ENCODE assay signal across 2 cellular contexts in the genomic region with DNA sequence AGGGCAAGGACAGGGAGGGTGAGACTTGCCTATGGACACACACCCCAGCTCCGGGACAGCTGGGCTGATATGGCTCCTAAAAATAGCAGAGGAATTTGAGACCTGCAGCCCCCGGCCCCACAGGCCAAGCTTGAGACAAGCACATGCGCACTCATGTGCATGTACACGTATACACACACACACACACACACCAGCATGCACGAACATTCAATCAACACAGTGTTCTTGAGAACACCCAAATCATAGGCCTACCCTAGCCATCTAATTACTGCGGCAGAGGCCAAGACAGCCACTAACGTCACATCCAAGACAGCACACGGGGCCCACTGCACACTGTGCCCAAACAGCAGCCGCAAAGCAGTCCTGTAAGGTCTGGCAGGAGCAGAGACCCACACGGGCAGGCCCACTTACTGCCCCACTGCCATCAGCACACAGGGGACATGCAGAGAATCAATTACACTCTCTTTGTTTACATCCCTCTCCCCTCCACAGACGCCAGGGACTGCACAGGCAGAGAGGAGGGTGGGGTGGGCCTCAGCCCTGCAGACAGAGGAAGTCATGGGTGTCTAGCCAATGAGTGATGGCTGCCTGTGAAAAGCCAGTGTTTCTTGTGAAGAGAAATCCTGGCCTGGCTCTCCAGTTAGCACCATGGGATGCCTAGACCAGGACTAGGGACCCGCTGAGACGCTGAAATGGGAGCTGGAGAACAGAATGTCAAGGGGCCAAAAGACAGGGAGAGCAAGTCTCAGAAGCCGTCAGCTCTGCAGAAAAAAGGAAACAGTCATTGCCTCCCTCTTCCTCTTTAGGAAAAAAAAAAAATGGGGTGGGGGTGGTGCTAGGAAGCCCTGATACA.
A peak's percentile ranks its signal among the peaks of the same experiment; 100 is the strongest.
TF ChIP-seq lines count a peak whose summit lies in the region.

No MANE protein-coding gene starts in this region.

TF ChIP-seq in SK-N-SH treated with all-trans-retinoic acid at 6 μM for 48 hours, 23 proteins besides CTCF, POLR2A, EP300 and RAD21 (continued from another document):
- TF ChIP-seq, protein P1, sequence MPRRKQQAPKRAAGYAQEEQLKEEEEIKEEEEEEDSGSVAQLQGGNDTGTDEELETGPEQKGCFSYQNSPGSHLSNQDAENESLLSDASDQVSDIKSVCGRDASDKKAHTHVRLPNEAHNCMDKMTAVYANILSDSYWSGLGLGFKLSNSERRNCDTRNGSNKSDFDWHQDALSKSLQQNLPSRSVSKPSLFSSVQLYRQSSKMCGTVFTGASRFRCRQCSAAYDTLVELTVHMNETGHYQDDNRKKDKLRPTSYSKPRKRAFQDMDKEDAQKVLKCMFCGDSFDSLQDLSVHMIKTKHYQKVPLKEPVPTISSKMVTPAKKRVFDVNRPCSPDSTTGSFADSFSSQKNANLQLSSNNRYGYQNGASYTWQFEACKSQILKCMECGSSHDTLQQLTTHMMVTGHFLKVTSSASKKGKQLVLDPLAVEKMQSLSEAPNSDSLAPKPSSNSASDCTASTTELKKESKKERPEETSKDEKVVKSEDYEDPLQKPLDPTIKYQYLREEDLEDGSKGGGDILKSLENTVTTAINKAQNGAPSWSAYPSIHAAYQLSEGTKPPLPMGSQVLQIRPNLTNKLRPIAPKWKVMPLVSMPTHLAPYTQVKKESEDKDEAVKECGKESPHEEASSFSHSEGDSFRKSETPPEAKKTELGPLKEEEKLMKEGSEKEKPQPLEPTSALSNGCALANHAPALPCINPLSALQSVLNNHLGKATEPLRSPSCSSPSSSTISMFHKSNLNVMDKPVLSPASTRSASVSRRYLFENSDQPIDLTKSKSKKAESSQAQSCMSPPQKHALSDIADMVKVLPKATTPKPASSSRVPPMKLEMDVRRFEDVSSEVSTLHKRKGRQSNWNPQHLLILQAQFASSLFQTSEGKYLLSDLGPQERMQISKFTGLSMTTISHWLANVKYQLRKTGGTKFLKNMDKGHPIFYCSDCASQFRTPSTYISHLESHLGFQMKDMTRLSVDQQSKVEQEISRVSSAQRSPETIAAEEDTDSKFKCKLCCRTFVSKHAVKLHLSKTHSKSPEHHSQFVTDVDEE (CRISPR knock-in tag; IDR thresholded peaks at IDR 0.05), result no peak
- TF ChIP-seq TOX (CRISPR knock-in tag; IDR thresholded peaks at IDR 0.05; ENCODE audit: borderline replicate concordance) (no peak), POU6F1 (CRISPR knock-in tag; IDR thresholded peaks at IDR 0.05; ENCODE audit: borderline replicate concordance, low read depth) (no peak), ZNF8 (CRISPR knock-in tag; IDR thresholded peaks at IDR 0.05) (no peak), ESRRG (CRISPR knock-in tag; IDR thresholded peaks at IDR 0.05) (no peak), PPARA (CRISPR knock-in tag; IDR thresholded peaks at IDR 0.05; ENCODE audit: borderline replicate concordance) (no peak)
TF ChIP-seq in SK-N-SH treated with all-trans-retinoic acid at 6 μM for 48 hours: peak in this region for 0.

TF ChIP-seq in K562, 482 proteins besides CTCF, POLR2A, EP300 and RAD21 (continued from another document and continues in another):
- no peak for TF ChIP-seq TFE3 (CRISPR knock-in tag; IDR thresholded peaks at IDR 0.05)
- no peak for TF ChIP-seq E2F3 (CRISPR knock-in tag; IDR thresholded peaks at IDR 0.05)
- TF ChIP-seq, protein P2, sequence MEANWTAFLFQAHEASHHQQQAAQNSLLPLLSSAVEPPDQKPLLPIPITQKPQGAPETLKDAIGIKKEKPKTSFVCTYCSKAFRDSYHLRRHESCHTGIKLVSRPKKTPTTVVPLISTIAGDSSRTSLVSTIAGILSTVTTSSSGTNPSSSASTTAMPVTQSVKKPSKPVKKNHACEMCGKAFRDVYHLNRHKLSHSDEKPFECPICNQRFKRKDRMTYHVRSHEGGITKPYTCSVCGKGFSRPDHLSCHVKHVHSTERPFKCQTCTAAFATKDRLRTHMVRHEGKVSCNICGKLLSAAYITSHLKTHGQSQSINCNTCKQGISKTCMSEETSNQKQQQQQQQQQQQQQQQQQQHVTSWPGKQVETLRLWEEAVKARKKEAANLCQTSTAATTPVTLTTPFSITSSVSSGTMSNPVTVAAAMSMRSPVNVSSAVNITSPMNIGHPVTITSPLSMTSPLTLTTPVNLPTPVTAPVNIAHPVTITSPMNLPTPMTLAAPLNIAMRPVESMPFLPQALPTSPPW (CRISPR knock-in tag; IDR thresholded peaks at IDR 0.05), result 0 out of 2 replicates have a peak, but pooled peaks have one; percentile 34
- no peak for TF ChIP-seq NR3C1 (CRISPR knock-in tag; IDR thresholded peaks at IDR 0.05)
- no peak for TF ChIP-seq ZBTB5 (IDR thresholded peaks at IDR 0.05)
- no peak for TF ChIP-seq RAD51 (IDR thresholded peaks at IDR 0.05; ENCODE audit: borderline replicate concordance, low read depth)
- TF ChIP-seq, protein P3, sequence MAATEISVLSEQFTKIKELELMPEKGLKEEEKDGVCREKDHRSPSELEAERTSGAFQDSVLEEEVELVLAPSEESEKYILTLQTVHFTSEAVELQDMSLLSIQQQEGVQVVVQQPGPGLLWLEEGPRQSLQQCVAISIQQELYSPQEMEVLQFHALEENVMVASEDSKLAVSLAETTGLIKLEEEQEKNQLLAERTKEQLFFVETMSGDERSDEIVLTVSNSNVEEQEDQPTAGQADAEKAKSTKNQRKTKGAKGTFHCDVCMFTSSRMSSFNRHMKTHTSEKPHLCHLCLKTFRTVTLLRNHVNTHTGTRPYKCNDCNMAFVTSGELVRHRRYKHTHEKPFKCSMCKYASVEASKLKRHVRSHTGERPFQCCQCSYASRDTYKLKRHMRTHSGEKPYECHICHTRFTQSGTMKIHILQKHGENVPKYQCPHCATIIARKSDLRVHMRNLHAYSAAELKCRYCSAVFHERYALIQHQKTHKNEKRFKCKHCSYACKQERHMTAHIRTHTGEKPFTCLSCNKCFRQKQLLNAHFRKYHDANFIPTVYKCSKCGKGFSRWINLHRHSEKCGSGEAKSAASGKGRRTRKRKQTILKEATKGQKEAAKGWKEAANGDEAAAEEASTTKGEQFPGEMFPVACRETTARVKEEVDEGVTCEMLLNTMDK (IDR thresholded peaks at IDR 0.05; ENCODE audit: borderline replicate concordance, insufficient read depth, low read depth, low read length, poor library complexity, severe bottlenecking), result no peak
- TF ChIP-seq ZNF57 (CRISPR knock-in tag; IDR thresholded peaks at IDR 0.05), result no peak
- no peak for TF ChIP-seq MTF1 (CRISPR knock-in tag; IDR thresholded peaks at IDR 0.05; ENCODE audit: borderline replicate concordance)
- TF ChIP-seq BRCA1 (IDR thresholded peaks at IDR 0.05), result no peak
- TF ChIP-seq BRCA1 (CRISPR knock-in tag; IDR thresholded peaks at IDR 0.05), result no peak
- TF ChIP-seq BDP1 (IDR thresholded peaks at IDR 0.05; ENCODE audit: insufficient read depth, insufficient read length), result no peak
- TF ChIP-seq ETV6 (IDR thresholded peaks at IDR 0.05; ENCODE audit: borderline replicate concordance in 1 of 2, low read depth in 2 of 2, low read length in 1 of 2), result no peak
- no peak for TF ChIP-seq ETV6 (CRISPR knock-in tag; IDR thresholded peaks at IDR 0.05; ENCODE audit: borderline replicate concordance)
- no peak for TF ChIP-seq RFX5 (IDR thresholded peaks at IDR 0.05; ENCODE audit: low read depth, low read length)
- TF ChIP-seq, protein P4, sequence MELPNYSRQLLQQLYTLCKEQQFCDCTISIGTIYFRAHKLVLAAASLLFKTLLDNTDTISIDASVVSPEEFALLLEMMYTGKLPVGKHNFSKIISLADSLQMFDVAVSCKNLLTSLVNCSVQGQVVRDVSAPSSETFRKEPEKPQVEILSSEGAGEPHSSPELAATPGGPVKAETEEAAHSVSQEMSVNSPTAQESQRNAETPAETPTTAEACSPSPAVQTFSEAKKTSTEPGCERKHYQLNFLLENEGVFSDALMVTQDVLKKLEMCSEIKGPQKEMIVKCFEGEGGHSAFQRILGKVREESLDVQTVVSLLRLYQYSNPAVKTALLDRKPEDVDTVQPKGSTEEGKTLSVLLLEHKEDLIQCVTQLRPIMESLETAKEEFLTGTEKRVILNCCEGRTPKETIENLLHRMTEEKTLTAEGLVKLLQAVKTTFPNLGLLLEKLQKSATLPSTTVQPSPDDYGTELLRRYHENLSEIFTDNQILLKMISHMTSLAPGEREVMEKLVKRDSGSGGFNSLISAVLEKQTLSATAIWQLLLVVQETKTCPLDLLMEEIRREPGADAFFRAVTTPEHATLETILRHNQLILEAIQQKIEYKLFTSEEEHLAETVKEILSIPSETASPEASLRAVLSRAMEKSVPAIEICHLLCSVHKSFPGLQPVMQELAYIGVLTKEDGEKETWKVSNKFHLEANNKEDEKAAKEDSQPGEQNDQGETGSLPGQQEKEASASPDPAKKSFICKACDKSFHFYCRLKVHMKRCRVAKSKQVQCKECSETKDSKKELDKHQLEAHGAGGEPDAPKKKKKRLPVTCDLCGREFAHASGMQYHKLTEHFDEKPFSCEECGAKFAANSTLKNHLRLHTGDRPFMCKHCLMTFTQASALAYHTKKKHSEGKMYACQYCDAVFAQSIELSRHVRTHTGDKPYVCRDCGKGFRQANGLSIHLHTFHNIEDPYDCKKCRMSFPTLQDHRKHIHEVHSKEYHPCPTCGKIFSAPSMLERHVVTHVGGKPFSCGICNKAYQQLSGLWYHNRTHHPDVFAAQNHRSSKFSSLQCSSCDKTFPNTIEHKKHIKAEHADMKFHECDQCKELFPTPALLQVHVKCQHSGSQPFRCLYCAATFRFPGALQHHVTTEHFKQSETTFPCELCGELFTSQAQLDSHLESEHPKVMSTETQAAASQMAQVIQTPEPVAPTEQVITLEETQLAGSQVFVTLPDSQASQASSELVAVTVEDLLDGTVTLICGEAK (IDR thresholded peaks at IDR 0.05), result no peak
- TF ChIP-seq, protein P4 (CRISPR knock-in tag; IDR thresholded peaks at IDR 0.05), result no peak
- TF ChIP-seq, protein P5, sequence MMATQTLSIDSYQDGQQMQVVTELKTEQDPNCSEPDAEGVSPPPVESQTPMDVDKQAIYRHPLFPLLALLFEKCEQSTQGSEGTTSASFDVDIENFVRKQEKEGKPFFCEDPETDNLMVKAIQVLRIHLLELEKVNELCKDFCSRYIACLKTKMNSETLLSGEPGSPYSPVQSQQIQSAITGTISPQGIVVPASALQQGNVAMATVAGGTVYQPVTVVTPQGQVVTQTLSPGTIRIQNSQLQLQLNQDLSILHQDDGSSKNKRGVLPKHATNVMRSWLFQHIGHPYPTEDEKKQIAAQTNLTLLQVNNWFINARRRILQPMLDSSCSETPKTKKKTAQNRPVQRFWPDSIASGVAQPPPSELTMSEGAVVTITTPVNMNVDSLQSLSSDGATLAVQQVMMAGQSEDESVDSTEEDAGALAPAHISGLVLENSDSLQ (IDR thresholded peaks at IDR 0.05), result peak; percentile 57
- TF ChIP-seq CREM (IDR thresholded peaks at IDR 0.05; ENCODE audit: low read depth), result 0 out of 2 replicates have a peak, but pooled peaks have one; percentile 11
- no peak for TF ChIP-seq ZNF830 (CRISPR knock-in tag; IDR thresholded peaks at IDR 0.05)
- TF ChIP-seq KDM5B (IDR thresholded peaks at IDR 0.05; ENCODE audit: insufficient replicate concordance, low read depth, low read length), result no peak
- peak in 1 of 2 experiments; percentile 30; a peak in 1 of 4 replicates for TF ChIP-seq FOXK2 (conservative IDR thresholded peaks at IDR 0.05 in 1 of 2, IDR thresholded peaks at IDR 0.05 in 1 of 2; ENCODE audit: low read depth in 2 of 2)
